In genomic region chr15:68314563-68314962, GRCh38 we compare ENCODE assay signal across 1 cellular context.
TF ChIP-seq lines count a peak whose summit lies in the region.

No MANE protein-coding gene starts in this region.

TF ChIP-seq in GM23338, 12 proteins besides CTCF, POLR2A, EP300 and RAD21 (continued from another document):
- TF ChIP-seq STAT1 (IDR thresholded peaks at IDR 0.05; ENCODE audit: unreplicated experiment): no peak
- TF ChIP-seq EZH2 (IDR thresholded peaks at IDR 0.05; ENCODE audit: low read depth, unreplicated experiment): no peak
- TF ChIP-seq JUNB (IDR thresholded peaks at IDR 0.05; ENCODE audit: unreplicated experiment): no peak
TF ChIP-seq in GM23338: peak in this region for 0.
